15 cellular contexts compared by ENCODE assay signal in the genomic region with DNA sequence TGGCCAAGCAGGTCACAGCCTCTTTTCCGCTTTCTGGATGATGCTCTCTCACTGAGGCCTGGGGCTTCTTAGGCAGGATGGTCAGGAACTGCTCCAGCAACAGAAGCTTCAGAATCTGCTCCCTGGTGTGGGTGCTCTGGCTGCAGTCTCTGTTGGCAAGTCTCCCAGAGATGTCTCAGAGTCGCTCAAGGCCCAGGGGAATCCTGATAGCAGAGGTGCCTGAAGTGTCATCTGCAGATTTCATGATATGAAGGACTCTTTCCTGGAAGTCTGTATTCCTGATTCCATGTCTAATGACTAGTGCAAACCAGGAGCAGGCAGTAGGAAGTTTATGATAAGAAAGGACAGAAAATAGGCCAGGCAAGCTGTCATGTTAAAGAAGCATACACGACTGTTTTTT. TPM values are rescaled to one million over a fixed set of nuclear protein-coding genes. Genes with fewer than 3 reads are reported as not detected.
"Had no signal": no experiment of that assay in that cellular context is flagged by ENCODE, and none has a peak within 500 bp of the region (broad histone marks: within the 10 kb centered on the region; RNA-seq: fewer than 3 reads in every experiment).

No MANE protein-coding gene starts in this region.

- H3K4me1 ChIP-seq: ascending aorta, heart right ventricle, parathyroid adenoma, tibial artery, uterus had no signal

- H3K4me1 Mint-ChIP-seq: neural crest cell had no signal

- H3K27ac Mint-ChIP-seq: activated CD8-positive, alpha-beta T cell treated with anti-CD3 and anti-CD28 coated beads, Interleukin-2, amount 10 ng/mL, durations not matched to agents 7 days and 5 days; WTC11 had no signal

- H3K9me3 ChIP-seq: uterus had no signal

- H3K79me2 ChIP-seq: parathyroid adenoma had no signal

- H2AFZ ChIP-seq: parathyroid adenoma had no signal

- H3K4me3 ChIP-seq: ascending aorta, heart right ventricle, skin epidermis, tibial artery, uterus had no signal

- H3K4me3 Mint-ChIP-seq: activated CD8-positive, alpha-beta T cell treated with anti-CD3 and anti-CD28 coated beads, Interleukin-2, amount 10 ng/mL, durations not matched to agents 7 days and 5 days; neural crest cell; WTC11 had no signal

- H3K27ac ChIP-seq: ascending aorta, heart right ventricle, parathyroid adenoma, skin epidermis, tibial artery, uterus had no signal

- DNase-seq: activated CD4-positive, alpha-beta T cell treated with anti-CD3 and anti-CD28 coated beads for 48 hours; activated CD8-positive, alpha-beta memory T cell treated with anti-CD3 and anti-CD28 coated beads, Interleukin-2, amount 50 U/mL, for 48 hours; activated CD8-positive, alpha-beta T cell treated with anti-CD3 and anti-CD28 coated beads, Interleukin-2, amount 10 ng/mL, durations not matched to agents 7 days and 5 days; foreskin melanocyte; heart right ventricle; kidney glomerular epithelial cell; retina; T-helper 9 cell; tibial artery; uterus had no signal

- H3K36me3 ChIP-seq: uterus had no signal

- H3K27me3 ChIP-seq: ascending aorta, heart right ventricle, tibial artery, uterus had no signal

- ATAC-seq: activated CD8-positive, alpha-beta T cell treated with anti-CD3 and anti-CD28 coated beads, Interleukin-2, amount 10 ng/mL, durations not matched to agents 7 days and 5 days; heart right ventricle; WTC11 had no signal

RNA-seq across cellular contexts. Expression of gene NKAPL, which starts 56.5 kb away (rescaled TPM):
- total RNA-seq: activated CD8-positive, alpha-beta T cell treated with anti-CD3 and anti-CD28 coated beads, Interleukin-2, amount 10 ng/mL, durations not matched to agents 7 days and 5 days; ascending aorta; neural crest cell had no signal
